In the genomic region with DNA sequence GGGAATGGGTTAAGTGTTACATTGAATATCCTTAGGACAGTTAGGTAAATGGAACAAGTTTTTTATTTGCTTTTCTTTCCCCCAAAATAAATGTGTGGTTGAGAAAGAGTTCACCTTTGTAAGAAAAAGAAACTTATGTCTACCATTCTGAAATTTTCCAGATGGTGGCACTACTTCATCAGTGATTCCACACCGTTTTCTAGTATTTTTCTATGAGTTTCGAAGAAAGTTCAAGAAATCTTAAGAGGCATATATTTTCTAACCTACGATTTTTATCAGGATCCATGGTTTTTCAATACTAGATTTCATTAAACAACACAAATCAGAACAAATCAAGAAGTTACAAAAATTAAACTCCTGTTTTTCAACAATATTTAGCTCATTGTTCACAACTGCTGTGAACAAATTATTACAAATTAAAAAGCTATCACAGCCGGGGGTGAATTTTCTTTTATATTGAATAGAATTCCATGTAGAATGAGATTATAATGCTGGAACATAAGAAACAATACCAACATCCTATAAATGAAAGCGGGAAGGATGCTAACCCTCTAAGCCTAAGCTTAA, we compare ENCODE assay signal across 1 cellular context.
TF ChIP-seq lines count a peak whose summit lies in the region.

No MANE protein-coding gene starts in this region.

TF ChIP-seq in GM23338, 12 proteins besides CTCF, POLR2A, EP300 and RAD21 (continued from another document):
- TF ChIP-seq, protein P1, sequence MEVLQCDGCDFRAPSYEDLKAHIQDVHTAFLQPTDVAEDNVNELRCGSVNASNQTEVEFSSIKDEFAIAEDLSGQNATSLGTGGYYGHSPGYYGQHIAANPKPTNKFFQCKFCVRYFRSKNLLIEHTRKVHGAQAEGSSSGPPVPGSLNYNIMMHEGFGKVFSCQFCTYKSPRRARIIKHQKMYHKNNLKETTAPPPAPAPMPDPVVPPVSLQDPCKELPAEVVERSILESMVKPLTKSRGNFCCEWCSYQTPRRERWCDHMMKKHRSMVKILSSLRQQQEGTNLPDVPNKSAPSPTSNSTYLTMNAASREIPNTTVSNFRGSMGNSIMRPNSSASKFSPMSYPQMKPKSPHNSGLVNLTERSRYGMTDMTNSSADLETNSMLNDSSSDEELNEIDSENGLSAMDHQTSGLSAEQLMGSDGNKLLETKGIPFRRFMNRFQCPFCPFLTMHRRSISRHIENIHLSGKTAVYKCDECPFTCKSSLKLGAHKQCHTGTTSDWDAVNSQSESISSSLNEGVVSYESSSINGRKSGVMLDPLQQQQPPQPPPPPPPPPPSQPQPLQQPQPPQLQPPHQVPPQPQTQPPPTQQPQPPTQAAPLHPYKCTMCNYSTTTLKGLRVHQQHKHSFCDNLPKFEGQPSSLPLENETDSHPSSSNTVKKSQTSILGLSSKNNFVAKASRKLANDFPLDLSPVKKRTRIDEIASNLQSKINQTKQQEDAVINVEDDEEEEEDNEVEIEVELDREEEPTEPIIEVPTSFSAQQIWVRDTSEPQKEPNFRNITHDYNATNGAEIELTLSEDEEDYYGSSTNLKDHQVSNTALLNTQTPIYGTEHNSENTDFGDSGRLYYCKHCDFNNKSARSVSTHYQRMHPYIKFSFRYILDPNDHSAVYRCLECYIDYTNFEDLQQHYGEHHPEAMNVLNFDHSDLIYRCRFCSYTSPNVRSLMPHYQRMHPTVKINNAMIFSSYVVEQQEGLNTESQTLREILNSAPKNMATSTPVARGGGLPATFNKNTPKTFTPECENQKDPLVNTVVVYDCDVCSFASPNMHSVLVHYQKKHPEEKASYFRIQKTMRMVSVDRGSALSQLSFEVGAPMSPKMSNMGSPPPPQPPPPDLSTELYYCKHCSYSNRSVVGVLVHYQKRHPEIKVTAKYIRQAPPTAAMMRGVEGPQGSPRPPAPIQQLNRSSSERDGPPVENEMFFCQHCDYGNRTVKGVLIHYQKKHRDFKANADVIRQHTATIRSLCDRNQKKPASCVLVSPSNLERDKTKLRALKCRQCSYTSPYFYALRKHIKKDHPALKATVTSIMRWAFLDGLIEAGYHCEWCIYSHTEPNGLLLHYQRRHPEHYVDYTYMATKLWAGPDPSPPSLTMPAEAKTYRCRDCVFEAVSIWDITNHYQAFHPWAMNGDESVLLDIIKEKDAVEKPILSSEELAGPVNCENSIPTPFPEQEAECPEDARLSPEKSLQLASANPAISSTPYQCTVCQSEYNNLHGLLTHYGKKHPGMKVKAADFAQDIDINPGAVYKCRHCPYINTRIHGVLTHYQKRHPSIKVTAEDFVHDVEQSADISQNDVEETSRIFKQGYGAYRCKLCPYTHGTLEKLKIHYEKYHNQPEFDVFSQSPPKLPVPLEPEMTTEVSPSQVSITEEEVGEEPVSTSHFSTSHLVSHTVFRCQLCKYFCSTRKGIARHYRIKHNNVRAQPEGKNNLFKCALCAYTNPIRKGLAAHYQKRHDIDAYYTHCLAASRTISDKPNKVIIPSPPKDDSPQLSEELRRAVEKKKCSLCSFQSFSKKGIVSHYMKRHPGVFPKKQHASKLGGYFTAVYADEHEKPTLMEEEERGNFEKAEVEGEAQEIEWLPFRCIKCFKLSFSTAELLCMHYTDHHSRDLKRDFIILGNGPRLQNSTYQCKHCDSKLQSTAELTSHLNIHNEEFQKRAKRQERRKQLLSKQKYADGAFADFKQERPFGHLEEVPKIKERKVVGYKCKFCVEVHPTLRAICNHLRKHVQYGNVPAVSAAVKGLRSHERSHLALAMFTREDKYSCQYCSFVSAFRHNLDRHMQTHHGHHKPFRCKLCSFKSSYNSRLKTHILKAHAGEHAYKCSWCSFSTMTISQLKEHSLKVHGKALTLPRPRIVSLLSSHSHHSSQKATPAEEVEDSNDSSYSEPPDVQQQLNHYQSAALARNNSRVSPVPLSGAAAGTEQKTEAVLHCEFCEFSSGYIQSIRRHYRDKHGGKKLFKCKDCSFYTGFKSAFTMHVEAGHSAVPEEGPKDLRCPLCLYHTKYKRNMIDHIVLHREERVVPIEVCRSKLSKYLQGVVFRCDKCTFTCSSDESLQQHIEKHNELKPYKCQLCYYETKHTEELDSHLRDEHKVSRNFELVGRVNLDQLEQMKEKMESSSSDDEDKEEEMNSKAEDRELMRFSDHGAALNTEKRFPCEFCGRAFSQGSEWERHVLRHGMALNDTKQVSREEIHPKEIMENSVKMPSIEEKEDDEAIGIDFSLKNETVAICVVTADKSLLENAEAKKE (CRISPR knock-in tag; IDR thresholded peaks at IDR 0.05): no peak
- TF ChIP-seq ZNF114 (CRISPR knock-in tag; IDR thresholded peaks at IDR 0.05) (no peak), EZH2 (IDR thresholded peaks at IDR 0.05; ENCODE audit: low read depth, unreplicated experiment) (no peak), JUNB (IDR thresholded peaks at IDR 0.05; ENCODE audit: unreplicated experiment) (no peak)
TF ChIP-seq in GM23338: peak in this region for 0.
